15 cellular contexts compared by ENCODE assay signal in the genomic region with DNA sequence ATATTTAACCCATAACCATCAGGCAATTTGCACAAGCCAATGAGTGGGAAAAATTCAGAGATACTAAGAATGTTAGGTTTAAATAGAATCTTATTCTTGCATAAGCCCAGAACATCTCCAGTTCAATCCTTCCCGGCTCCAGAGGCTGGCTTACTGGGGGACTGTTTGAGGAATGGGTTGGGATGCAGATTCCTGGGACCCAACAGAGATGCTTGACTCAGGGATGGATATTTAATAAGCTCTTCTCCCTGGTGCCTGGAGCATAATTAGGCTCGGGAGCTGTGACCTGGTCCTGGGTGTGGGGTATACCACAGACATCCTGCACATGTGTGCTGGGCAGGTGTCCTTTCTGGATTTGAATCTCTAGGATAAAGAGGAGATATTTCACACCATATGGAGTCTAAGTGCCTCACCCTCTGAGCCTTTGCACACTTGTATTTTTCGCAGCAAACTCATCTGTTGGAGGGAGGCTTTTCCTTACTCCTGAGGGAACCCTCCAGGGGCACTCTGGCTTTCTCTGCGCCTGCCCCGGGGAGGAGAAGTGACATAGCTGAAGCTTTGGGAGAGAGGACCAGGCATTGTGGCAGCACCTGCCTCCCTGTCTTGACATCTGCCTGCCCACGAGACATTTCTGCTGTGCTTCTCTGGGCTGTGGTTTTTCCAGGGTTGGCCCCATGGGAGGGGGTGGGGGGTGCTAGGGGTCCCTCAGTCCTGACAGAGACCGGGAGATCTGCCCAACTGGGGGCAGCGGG.
"Had no signal": no experiment of that assay in that cellular context is flagged by ENCODE, and none has a peak within 500 bp of the region (broad histone marks: within the 10 kb centered on the region; RNA-seq: fewer than 3 reads in every experiment).

No MANE protein-coding gene starts in this region.

- H3K27me3 ChIP-seq: body of pancreas, pancreas, right lobe of liver, thyroid gland had no signal

- H3K27ac ChIP-seq: body of pancreas, pancreas, right lobe of liver, thyroid gland, VCaP had no signal

- H3K27ac Mint-ChIP-seq: activated naive CD8-positive, alpha-beta T cell treated with anti-CD3 and anti-CD28 coated beads, Interleukin-2, amount 10 ng/mL, durations not matched to agents 7 days and 5 days; memory B cell; naive thymus-derived CD4-positive, alpha-beta T cell; stimulated activated naive B cell treated with anti-CD40 and anti-IgM and Interleukin-4, amounts not matched to agents 10 μg/mL and 1 μg/mL and 100 μg/mL, for 72 hours had no signal

- DNase-seq: activated CD4-positive, alpha-beta T cell treated with anti-CD3 and anti-CD28 coated beads, Interleukin-2, amount 50 U/mL, for 48 hours; activated CD4-positive, CD25-positive, alpha-beta regulatory T cell treated with anti-CD3 and anti-CD28 coated beads, Interleukin-2, amount 50 U/mL, for 72 hours; activated naive CD8-positive, alpha-beta T cell treated with anti-CD3 and anti-CD28 coated beads, Interleukin-2, amount 10 ng/mL, durations not matched to agents 7 days and 5 days; amygdala; body of pancreas; mucosa of descending colon; naive thymus-derived CD4-positive, alpha-beta T cell; pancreas; right lobe of liver; stimulated activated CD4-positive, alpha-beta T cell treated with anti-CD3 and anti-CD28 coated beads, Interleukin-4, amount 100 ng/mL, for 4 hours; stimulated activated naive B cell treated with anti-CD40 and anti-IgM and Interleukin-4, amounts not matched to agents 10 μg/mL and 1 μg/mL and 100 μg/mL, for 72 hours; T-helper 2 cell; thyroid gland had no signal

- H3K4me1 Mint-ChIP-seq: activated naive CD8-positive, alpha-beta T cell treated with anti-CD3 and anti-CD28 coated beads, Interleukin-2, amount 10 ng/mL, durations not matched to agents 7 days and 5 days had no signal

- FAIRE-seq: pancreas had no signal

- H3K4me1 ChIP-seq: body of pancreas, pancreas, right lobe of liver, thyroid gland had no signal

- H3K36me3 ChIP-seq: pancreas, right lobe of liver, thyroid gland had no signal

- H3K36me3 Mint-ChIP-seq: activated naive CD8-positive, alpha-beta T cell treated with anti-CD3 and anti-CD28 coated beads, Interleukin-2, amount 10 ng/mL, durations not matched to agents 7 days and 5 days; memory B cell; naive thymus-derived CD4-positive, alpha-beta T cell; stimulated activated naive B cell treated with anti-CD40 and anti-IgM and Interleukin-4, amounts not matched to agents 10 μg/mL and 1 μg/mL and 100 μg/mL, for 72 hours had no signal

- ATAC-seq: body of pancreas; mucosa of descending colon; naive thymus-derived CD4-positive, alpha-beta T cell; pancreas; stimulated activated naive B cell treated with anti-CD40 and anti-IgM and Interleukin-4, amounts not matched to agents 10 μg/mL and 1 μg/mL and 100 μg/mL, for 72 hours had no signal

- H3K9me3 ChIP-seq: body of pancreas, mucosa of descending colon, pancreas, right lobe of liver, thyroid gland had no signal

- H3K4me3 Mint-ChIP-seq: activated naive CD8-positive, alpha-beta T cell treated with anti-CD3 and anti-CD28 coated beads, Interleukin-2, amount 10 ng/mL, durations not matched to agents 7 days and 5 days; memory B cell; naive thymus-derived CD4-positive, alpha-beta T cell; stimulated activated naive B cell treated with anti-CD40 and anti-IgM and Interleukin-4, amounts not matched to agents 10 μg/mL and 1 μg/mL and 100 μg/mL, for 72 hours had no signal

- H3K9me3 Mint-ChIP-seq: activated naive CD8-positive, alpha-beta T cell treated with anti-CD3 and anti-CD28 coated beads, Interleukin-2, amount 10 ng/mL, durations not matched to agents 7 days and 5 days; memory B cell; naive thymus-derived CD4-positive, alpha-beta T cell had no signal

- H3K27me3 Mint-ChIP-seq: activated naive CD8-positive, alpha-beta T cell treated with anti-CD3 and anti-CD28 coated beads, Interleukin-2, amount 10 ng/mL, durations not matched to agents 7 days and 5 days; naive thymus-derived CD4-positive, alpha-beta T cell had no signal

- H3K4me3 ChIP-seq: body of pancreas, mucosa of descending colon, pancreas, right lobe of liver, thyroid gland had no signal
